ENCODE assay signal across 12 cellular contexts in the genomic region with DNA sequence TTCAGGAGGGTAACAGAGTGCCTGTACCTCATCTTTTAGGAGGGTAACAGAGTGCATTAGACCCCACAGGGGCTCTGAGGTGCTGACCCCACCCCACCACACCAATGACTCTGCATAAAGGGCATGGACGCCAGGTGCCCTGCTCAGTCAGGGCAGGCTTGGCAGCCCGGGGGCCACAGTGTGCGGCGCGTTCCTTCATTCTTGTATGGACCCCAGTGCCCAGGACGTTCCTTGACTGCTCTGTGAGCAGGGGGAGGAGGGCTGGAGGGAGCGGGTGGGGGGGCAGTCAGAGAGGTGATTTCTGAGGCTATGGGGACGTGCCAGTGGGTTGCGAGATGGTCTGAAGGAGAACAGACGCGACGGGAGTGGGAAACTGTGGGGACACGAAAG.
A peak's percentile ranks its signal among the peaks of the same experiment; 100 is the strongest.
DNase-seq lines count a peak whose midpoint lies in the region; TF ChIP-seq lines count a peak whose summit lies in the region.
"Had no signal": no experiment of that assay in that cellular context is flagged by ENCODE, and none has a peak within 500 bp of the region (broad histone marks: within the 10 kb centered on the region; RNA-seq: fewer than 3 reads in every experiment).

No MANE protein-coding gene starts in this region.

- no peak for TF ChIP-seq EP300 in stomach (IDR thresholded peaks at IDR 0.05)

- H3K27ac ChIP-seq in WERI-Rb-1: no peak overlapping the region
- H3K27ac ChIP-seq in stomach: peak overlapping the region in 4 of 5 donors; percentile 38 to 77 (median 55)
- no peak overlapping the region for H3K27ac ChIP-seq in brain microvascular endothelial cell

- peaks cover 15% of the 10 kb centered on the region for H3K4me1 Mint-ChIP-seq in activated naive CD4-positive, alpha-beta T cell treated with anti-CD3 and anti-CD28 coated beads for 36 hours (ENCODE audit: low read depth)
- peaks cover 11% of the 10 kb centered on the region for H3K4me1 Mint-ChIP-seq in CD14-positive monocyte

- H3K4me1 ChIP-seq in stomach: peaks cover 16 to 40% (median 32%) of the 10 kb centered on the region in 4 donors

- no peaks in the 10 kb centered on the region for H3K9me3 ChIP-seq in WERI-Rb-1 (ENCODE audit: severe bottlenecking)
- no peaks in the 10 kb centered on the region for H3K9me3 ChIP-seq in stomach
- H3K9me3 ChIP-seq: SJSA1 had no signal

- 43 to 58% (median 50%) methylated on average over 13 of the region's 13 CpGs for WGBS in stomach, 5 donors

- intact Hi-C loops in activated naive CD4-positive, alpha-beta T cell treated with anti-CD3 and anti-CD28 coated beads for 36 hours (cut with micrococcal nuclease): loop anchor here (1.0 to 5.0 kb wide), 8 partner anchors 162 to 967 kb away; no protein-coding TSS in a partner anchor
- intact Hi-C loops in stomach (cut with DNase I; ENCODE audit: low total_unique reads) (loop anchor here (10.0 kb wide), 2 partner anchors 169 to 519 kb away; partner anchors contain the start of gene NCK2), CD14-positive monocyte (cut with micrococcal nuclease) (no loop called here)

- H3K4me3 ChIP-seq in WERI-Rb-1 (ENCODE audit: low read depth, low read length) (0 out of 2 replicates have a peak overlapping the region, but pooled peaks have one; percentile 0), fibroblast of the aortic adventitia (ENCODE audit: low read depth, low read length) (peak overlapping the region; percentile 49), stomach (peak overlapping the region in 2 of 4 donors; percentile 8 to 11), brain microvascular endothelial cell (ENCODE audit: low read depth, low read length) (no peak overlapping the region)
- H3K4me3 ChIP-seq: SJSA1 had no signal

- H3K27me3 Mint-ChIP-seq in activated naive CD4-positive, alpha-beta T cell treated with anti-CD3 and anti-CD28 coated beads for 36 hours (ENCODE audit: low read depth): no peaks in the 10 kb centered on the region
- H3K27me3 Mint-ChIP-seq in CD14-positive monocyte (ENCODE audit: low read depth in 3 of 3): peaks cover 5 to 26% (median 19%) of the 10 kb centered on the region in 3 donors

- in situ Hi-C loops in brain microvascular endothelial cell (cut with HindIII; ENCODE audit: low pct_ligation_motif_present, low sequenced_read_pairs): no loop called here

- CTCF ChIA-PET in activated naive CD4-positive, alpha-beta T cell treated with anti-CD3 and anti-CD28 coated beads for 36 hours (lab: Charles Lee): interaction anchor here (0.6 to 4.2 kb wide), 23 partner anchors 11 to 529 kb away, joined by 3 to 24 read pairs (median 3); no protein-coding TSS in a partner anchor

- peak overlapping the region; percentile 71 for H3K27ac Mint-ChIP-seq in activated naive CD4-positive, alpha-beta T cell treated with anti-CD3 and anti-CD28 coated beads for 36 hours
- H3K27ac Mint-ChIP-seq in CD14-positive monocyte: no peak overlapping the region

- no peaks in the 10 kb centered on the region for H3K36me3 Mint-ChIP-seq in activated naive CD4-positive, alpha-beta T cell treated with anti-CD3 and anti-CD28 coated beads for 36 hours (ENCODE audit: low read depth)
- no peaks in the 10 kb centered on the region for H3K36me3 Mint-ChIP-seq in CD14-positive monocyte

- no peaks in the 10 kb centered on the region for H3K36me3 ChIP-seq in WERI-Rb-1
- no peaks in the 10 kb centered on the region for H3K36me3 ChIP-seq in stomach
- no peaks in the 10 kb centered on the region for H3K36me3 ChIP-seq in brain microvascular endothelial cell (replicated peaks)
- H3K36me3 ChIP-seq: SJSA1 had no signal

- no peak for TF ChIP-seq POLR2A in stomach (IDR thresholded peaks at IDR 0.05)

- H3K27me3 ChIP-seq in WERI-Rb-1 (ENCODE audit: insufficient read depth, low read depth, severe bottlenecking): no peaks in the 10 kb centered on the region
- no peaks in the 10 kb centered on the region for H3K27me3 ChIP-seq in stomach
- H3K27me3 ChIP-seq in brain microvascular endothelial cell (replicated peaks): no peaks in the 10 kb centered on the region
- H3K27me3 ChIP-seq: SJSA1 had no signal

- no peak for DNase-seq in activated naive CD4-positive, alpha-beta T cell treated with anti-CD3 and anti-CD28 coated beads for 36 hours
- DNase-seq in activated naive CD4-positive, alpha-beta T cell treated with anti-CD3 and anti-CD28 coated beads, Interleukin-2, amount 50 U/mL, for 16 hours: no peak
- DNase-seq in WERI-Rb-1 (no peak), fibroblast of the aortic adventitia (ENCODE audit: low read depth) (no peak), stomach (no peak), brain microvascular endothelial cell (no peak), CD14-positive monocyte (ENCODE audit: low spot score) (no peak), inferior parietal cortex (ENCODE audit: extremely low spot score) (no peak)
- DNase-seq: activated CD4-positive, CD25-positive, alpha-beta regulatory T cell; activated gamma-delta T cell treated with Interleukin-2 at 50 U/mL for 16 hours; NCI-H1105 had no signal

- no peak overlapping the region for H3K4me3 Mint-ChIP-seq in activated naive CD4-positive, alpha-beta T cell treated with anti-CD3 and anti-CD28 coated beads for 36 hours
- H3K4me3 Mint-ChIP-seq in CD14-positive monocyte: no peak overlapping the region

- TF ChIP-seq CTCF in WERI-Rb-1 (IDR thresholded peaks at IDR 0.05; ENCODE audit: low read depth, low read length): no peak
- no peak for TF ChIP-seq CTCF in fibroblast of the aortic adventitia (IDR thresholded peaks at IDR 0.05; ENCODE audit: insufficient read depth, low read length)
- TF ChIP-seq CTCF in stomach (IDR thresholded peaks at IDR 0.05): no peak
- no peak for TF ChIP-seq CTCF in brain microvascular endothelial cell (IDR thresholded peaks at IDR 0.05; ENCODE audit: low read depth, low read length, missing control alignments)
- no peak for TF ChIP-seq CTCF in CD14-positive monocyte (IDR thresholded peaks at IDR 0.05)

- H3K9me3 Mint-ChIP-seq in activated naive CD4-positive, alpha-beta T cell treated with anti-CD3 and anti-CD28 coated beads for 36 hours: no peaks in the 10 kb centered on the region
- no peaks in the 10 kb centered on the region for H3K9me3 Mint-ChIP-seq in CD14-positive monocyte

Comparison
In these comparisons a context has a peak if more than half of its experiments do, and no peak if none do; other contexts are left out.
1. H3K27ac ChIP-seq: peak in stomach (4 of 5); none in WERI-Rb-1 (single experiment) and brain microvascular endothelial cell (single experiment).
2. intact Hi-C loops: an anchor here in activated naive CD4-positive, alpha-beta T cell treated with anti-CD3 and anti-CD28 coated beads for 36 hours (1.0 to 5.0 kb wide) and stomach (10.0 kb wide); none called in CD14-positive monocyte.